1 cellular context compared by ENCODE assay signal in genomic region chr9:114154597-114155102, GRCh38.
TF ChIP-seq lines count a peak whose summit lies in the region.

No MANE protein-coding gene starts in this region.

TF ChIP-seq in H1, 55 proteins besides CTCF, POLR2A, EP300 and RAD21:
- TF ChIP-seq SUZ12 (IDR thresholded peaks at IDR 0.05; ENCODE audit: low read length) (peak; percentile 90), RNF2 (IDR thresholded peaks at IDR 0.05; ENCODE audit: borderline replicate concordance, low read depth, low read length, missing control alignments, poor library complexity, severe bottlenecking) (no peak), BACH1 (IDR thresholded peaks at IDR 0.05; ENCODE audit: low read length) (0 out of 2 replicates have a peak, but pooled peaks have one; percentile 2), MAFK (IDR thresholded peaks at IDR 0.05; ENCODE audit: low read depth, low read length) (no peak), EZH2 (IDR thresholded peaks at IDR 0.05; ENCODE audit: low read depth, low read length, severe bottlenecking) (peak; percentile 74)
